Comparison of ENCODE assay signal across 26 cellular contexts in the genomic region with DNA sequence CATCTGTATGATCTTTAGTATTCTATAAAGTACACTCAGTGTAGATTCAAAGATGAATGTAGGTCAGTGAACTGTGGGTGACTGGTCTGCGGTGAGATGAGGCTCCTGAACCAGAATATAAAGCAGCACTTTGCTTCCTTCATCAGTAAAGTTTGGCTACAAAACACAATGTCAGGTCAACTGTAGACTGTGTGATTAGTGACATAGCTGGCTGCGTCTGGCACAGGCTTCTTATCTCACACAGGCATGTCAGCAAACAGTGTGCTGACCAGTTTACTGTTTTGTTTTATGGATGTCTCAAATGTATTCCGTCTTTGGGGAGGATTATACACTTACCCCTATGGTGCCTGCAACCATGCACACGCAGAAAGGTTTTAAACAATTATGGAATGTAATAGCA.
"Had no signal": no experiment of that assay in that cellular context is flagged by ENCODE, and none has a peak within 500 bp of the region (broad histone marks: within the 10 kb centered on the region; RNA-seq: fewer than 3 reads in every experiment).

No MANE protein-coding gene starts in this region.

- H3K9ac ChIP-seq: neural progenitor cell, parathyroid adenoma had no signal

- H3K9me3 ChIP-seq: lower lobe of right lung, neutrophil, psoas muscle, right lobe of liver, tibial nerve, vagina had no signal

- H3K79me2 ChIP-seq: hepatocyte, parathyroid adenoma had no signal

- H3K27ac ChIP-seq: hepatocyte, lower lobe of right lung, neural progenitor cell, neutrophil, parathyroid adenoma, psoas muscle, right lobe of liver, tibial nerve, vagina had no signal

- H2AFZ ChIP-seq: hepatocyte, neural progenitor cell, parathyroid adenoma had no signal

- H3K4me1 ChIP-seq: lower lobe of right lung, neural progenitor cell, parathyroid adenoma, psoas muscle, right lobe of liver, tibial nerve, vagina had no signal

- H3K4me3 ChIP-seq: hepatocyte, lower lobe of right lung, neural progenitor cell, psoas muscle, right lobe of liver, smooth muscle cell, tibial nerve, vagina had no signal

- H3K36me3 ChIP-seq: neural progenitor cell had no signal

- H3K27me3 ChIP-seq: hepatocyte, neural progenitor cell, neutrophil, right lobe of liver, tibial nerve, vagina had no signal

- H3K4me2 ChIP-seq: hepatocyte, neural progenitor cell, smooth muscle cell had no signal

- DNase-seq: islet precursor cell; lower lobe of right lung; mammary epithelial cell; mesendoderm; naive B cell; natural killer cell; nephron progenitor cell; occipital lobe; psoas muscle; right lobe of liver; stimulated activated CD4-positive, alpha-beta T cell treated with anti-CD3 and anti-CD28 coated beads, Interleukin-1b, Interleukin-23, amount 100 ng/mL, for 48 hours; stimulated activated CD4-positive, alpha-beta T cell treated with anti-CD3 and anti-CD28 coated beads, Interleukin-2, amount 100 ng/mL, for 48 hours; stimulated activated CD4-positive, alpha-beta T cell treated with anti-CD3 and anti-CD28 coated beads, Interleukin-4, amount 100 ng/mL, for 4 hours; stimulated activated CD8-positive, alpha-beta memory T cell treated with anti-CD3 and anti-CD28 coated beads, Interleukin-4, amount 100 ng/mL, for 48 hours; stimulated activated naive CD4-positive, alpha-beta T cell treated with Interleukin-2 at 50 U/mL for 16 hours; stimulated activated naive CD8-positive, alpha-beta T cell treated with anti-CD3 and anti-CD28 coated beads, Interleukin-15, amount 100 ng/mL, for 72 hours; substantia nigra had no signal

- ATAC-seq: left lobe of liver; lower lobe of right lung; natural killer cell; psoas muscle; right lobe of liver; stimulated activated memory B cell treated with anti-CD40 and anti-IgM and Interleukin-4, amounts not matched to agents 10 μg/mL and 1 μg/mL and 100 μg/mL, for 72 hours; stimulated activated naive CD8-positive, alpha-beta T cell treated with anti-CD3 and anti-CD28 coated beads, Interleukin-15, amount 100 ng/mL, for 72 hours had no signal
